15 cellular contexts compared by ENCODE assay signal in the genomic region with DNA sequence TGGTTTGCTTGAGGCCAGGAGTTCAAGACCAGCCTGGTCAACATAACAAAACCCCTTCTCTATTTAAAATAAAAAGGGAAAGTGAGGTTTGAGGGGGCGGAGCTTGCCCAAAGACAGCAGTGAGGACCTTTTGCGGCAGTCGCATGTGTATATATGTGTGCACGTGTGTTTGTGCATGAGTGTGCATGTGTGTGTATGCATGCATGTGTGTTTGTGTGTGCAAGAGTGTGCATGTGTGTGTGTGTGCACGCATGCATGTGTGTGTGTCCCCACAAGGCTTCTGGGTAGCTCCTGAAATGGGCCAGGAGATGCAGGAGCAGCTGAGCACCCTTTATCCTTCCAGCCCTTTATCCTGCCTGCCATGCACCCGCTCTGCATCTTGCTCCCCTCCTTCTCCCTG. TPM values are rescaled to one million over a fixed set of nuclear protein-coding genes. Genes with fewer than 3 reads are reported as not detected.
DNase-seq lines count a peak whose midpoint lies in the region; ATAC-seq, FAIRE-seq and TF ChIP-seq lines count a peak whose summit lies in the region.
"Had no signal": no experiment of that assay in that cellular context is flagged by ENCODE, and none has a peak within 500 bp of the region (broad histone marks: within the 10 kb centered on the region; RNA-seq: fewer than 3 reads in every experiment).

No MANE protein-coding gene starts in this region.

- H3K9me3 ChIP-seq in HepG2 (ENCODE audit: low read length) (no peaks in the 10 kb centered on the region), right lobe of liver (no peaks in the 10 kb centered on the region), GM12878 (replicated peaks; ENCODE audit: control insufficient read depth, insufficient read depth, low read length) (no peaks in the 10 kb centered on the region), lower lobe of right lung (no peaks in the 10 kb centered on the region)
- H3K9me3 ChIP-seq: SJCRH30 had no signal

- TF ChIP-seq CTCF in HepG2 (CRISPR knock-in tag; IDR thresholded peaks at IDR 0.05) (no peak), right lobe of liver (IDR thresholded peaks at IDR 0.05) (no peak), GM12878 (IDR thresholded peaks at IDR 0.05 in 2 of 3, conservative IDR thresholded peaks at IDR 0.05 in 1 of 3; ENCODE audit: control insufficient read depth in 2 of 3, extremely low read depth in 1 of 3, insufficient read depth in 1 of 3, low read depth in 3 of 3, low read length in 3 of 3) (no peak), lower lobe of right lung (IDR thresholded peaks at IDR 0.05) (no peak)

- no peaks in the 10 kb centered on the region for H4K20me1 ChIP-seq in HepG2 (ENCODE audit: insufficient read depth, low read length)
- no peaks in the 10 kb centered on the region for H4K20me1 ChIP-seq in GM12878 (ENCODE audit: control insufficient read depth, insufficient read depth)

- WGBS in HepG2 (ENCODE audit: low lambda C conversion rate), result 78% methylated on average over 5 of the region's 6 CpGs
- WGBS in right lobe of liver (ENCODE audit: insufficient coverage, low coverage, low lambda C conversion rate, missing lambda C conversion rate), result 93% methylated on average over 5 of the region's 6 CpGs
- WGBS in GM12878 (ENCODE audit: insufficient coverage, insufficient replicate concordance, low lambda C conversion rate, missing lambda C conversion rate), result 56% methylated on average over 6 of the region's 6 CpGs

- H3K9ac ChIP-seq in HepG2 (ENCODE audit: insufficient read depth, low read depth, low read length), result no peak overlapping the region
- no peak overlapping the region for H3K9ac ChIP-seq in GM12878 (ENCODE audit: control insufficient read depth, insufficient read depth, low read length)
- H3K9ac ChIP-seq: GM23248 had no signal

- ATAC-seq in HepG2, result no peak
- ATAC-seq in right lobe of liver, result no peak
- no peak for ATAC-seq in GM12878
- ATAC-seq in lower lobe of right lung, result no peak

- no peak for FAIRE-seq in HepG2 (lab: Jason Lieb, UNC)
- FAIRE-seq in GM12878 (lab: Jason Lieb, UNC), result no peak
- FAIRE-seq in urothelium cell line (lab: Jason Lieb, UNC), result peak; percentile 42

- SMC1A ChIA-PET in GM12878 (lab: Charles Lee; ENCODE audit: uncharacterized antibody, unreplicated experiment), result no interaction called here

- in situ Hi-C loops in HepG2 (cut with HindIII; ENCODE audit: extremely low pct_ligation_motif_present, low pct_unique_long_range_greater_than_20kb), result no loop called here
- in situ Hi-C loops in GM12878 (cut with MboI), result no loop called here

- TF ChIP-seq EP300 in HepG2 (IDR thresholded peaks at IDR 0.05; ENCODE audit: low read depth in 2 of 2, low read length in 2 of 2), result no peak
- no peak for TF ChIP-seq EP300 in HepG2 (CRISPR knock-in tag; IDR thresholded peaks at IDR 0.05; ENCODE audit: borderline replicate concordance)
- no peak for TF ChIP-seq EP300 in GM12878 (IDR thresholded peaks at IDR 0.05; ENCODE audit: borderline replicate concordance in 1 of 2, control insufficient read depth in 1 of 2, low read depth in 2 of 2, low read length in 2 of 2)

- RAD21 ChIA-PET in GM12878 (lab: Charles Lee; ENCODE audit: unreplicated experiment), result interaction anchor here (2.0 kb wide), 1 partner anchor 45 kb away, joined by 7 read pairs; no protein-coding TSS in a partner anchor

- H3K79me2 ChIP-seq in HepG2 (ENCODE audit: insufficient read depth, low read length) (no peaks in the 10 kb centered on the region), GM12878 (ENCODE audit: control insufficient read depth, insufficient read depth, low read length) (no peaks in the 10 kb centered on the region)

- BruUV-seq in HepG2 (replicated peaks; lab: Mats Ljungman, UMichigan) (no TSS peak), GM12878 (replicated peaks; lab: Mats Ljungman, UMichigan) (no TSS peak)

- H2AFZ ChIP-seq in HepG2 (ENCODE audit: low read length), result no peak overlapping the region
- H2AFZ ChIP-seq in GM12878 (ENCODE audit: control insufficient read depth, low read depth, low read length), result no peak overlapping the region
- H2AFZ ChIP-seq: GM23248 had no signal

- intact Hi-C loops in HepG2 (cut with micrococcal nuclease; ENCODE audit: unreplicated experiment) (no loop called here), right lobe of liver (cut with DNase I) (no loop called here), GM12878 (cut with micrococcal nuclease; ENCODE audit: unreplicated experiment) (no loop called here), lower lobe of right lung (cut with DNase I) (no loop called here)

- CTCF ChIA-PET in HepG2 (lab: Yijun Ruan, JAX; ENCODE audit: low intra/inter-chr PET ratio, low total read pairs), result no interaction called here
- CTCF ChIA-PET in GM12878 (lab: Yijun Ruan, JAX), result no interaction called here

- H3K4me3 ChIP-seq in HepG2 (replicated peaks in 1 of 3; ENCODE audit: insufficient read depth in 1 of 3, low read depth in 2 of 3, low read length in 3 of 3) (no peak overlapping the region), right lobe of liver (no peak overlapping the region), GM12878 (no peak overlapping the region), lower lobe of right lung (no peak overlapping the region)
- H3K4me3 ChIP-seq: GM23248, SJCRH30 had no signal

- POLR2A ChIA-PET in HepG2 (lab: Yijun Ruan, JAX) (no interaction called here), GM12878 (lab: Charles Lee) (no interaction called here)

- H3K4me1 ChIP-seq in HepG2 (ENCODE audit: insufficient read depth, low read length), result peaks cover 14% of the 10 kb centered on the region
- H3K4me1 ChIP-seq in right lobe of liver, result no peaks in the 10 kb centered on the region
- peaks cover 8% of the 10 kb centered on the region; the same call in 1 of the 2 replicates for H3K4me1 ChIP-seq in GM12878 (ENCODE audit: control insufficient read depth, insufficient read depth, low read length)
- H3K4me1 ChIP-seq in lower lobe of right lung, result no peaks in the 10 kb centered on the region

- no peak for TF ChIP-seq POLR2A in HepG2 (IDR thresholded peaks at IDR 0.05; ENCODE audit: insufficient read depth in 1 of 2, low read depth in 2 of 2, low read length in 2 of 2)
- no peak for TF ChIP-seq POLR2A in right lobe of liver (IDR thresholded peaks at IDR 0.05)
- TF ChIP-seq POLR2A in GM12878 (IDR thresholded peaks at IDR 0.05; ENCODE audit: low read depth, low read length), result no peak

- no peak for DNase-seq in HepG2 (ENCODE audit: low spot score)
- DNase-seq in right lobe of liver, result no peak
- no peak for DNase-seq in GM12878 (ENCODE audit: low read depth, low spot score)
- DNase-seq in lower lobe of right lung, result peak; percentile 10
- no peak for DNase-seq in urothelium cell line (ENCODE audit: low spot score)
- DNase-seq in medulla oblongata (ENCODE audit: extremely low spot score), result no peak
- no peak for DNase-seq in D341Med (ENCODE audit: low spot score)
- DNase-seq in Ammon's horn (ENCODE audit: low spot score), result no peak
- DNase-seq: COR-L47; NCI-H1417; NCI-H2029; NK-92 treated with Interleukin-12 subunit alpha and Interleukin-12 subunit beta, amount 100 ng/mL, for 24 hours had no signal

- H3K36me3 ChIP-seq in HepG2 (replicated peaks in 1 of 2; ENCODE audit: control insufficient read depth in 1 of 2, insufficient read depth in 2 of 2, low read length in 2 of 2) (no peaks in the 10 kb centered on the region), right lobe of liver (no peaks in the 10 kb centered on the region), GM12878 (ENCODE audit: control insufficient read depth in 2 of 2, insufficient read depth in 2 of 2, low read length in 1 of 2) (no peaks in the 10 kb centered on the region), lower lobe of right lung (no peaks in the 10 kb centered on the region)
- H3K36me3 ChIP-seq: SJCRH30 had no signal

- no peak overlapping the region for H3K27ac ChIP-seq in HepG2 (ENCODE audit: extremely low read length, insufficient read depth, low read length)
- H3K27ac ChIP-seq in right lobe of liver, result no peak overlapping the region
- H3K27ac ChIP-seq in GM12878 (ENCODE audit: control insufficient read depth, insufficient read depth), result no peak overlapping the region
- H3K27ac ChIP-seq in lower lobe of right lung, result no peak overlapping the region
- H3K27ac ChIP-seq: GM23248 had no signal

- H3K27me3 ChIP-seq in HepG2 (ENCODE audit: control insufficient read depth in 1 of 2, insufficient read depth in 2 of 2, low read length in 2 of 2) (peaks cover 0 to 26% of the 10 kb centered on the region in 2 experiments; a peak in 2 of 5 replicates), right lobe of liver (no peaks in the 10 kb centered on the region), GM12878 (replicated peaks in 1 of 2; ENCODE audit: control insufficient read depth in 2 of 2, insufficient read depth in 2 of 2, low read length in 1 of 2) (peaks cover under 1 to 1% of the 10 kb centered on the region in 2 experiments; a peak in 2 of 4 replicates), lower lobe of right lung (ENCODE audit: low read depth) (peaks cover 36% of the 10 kb centered on the region)
- H3K27me3 ChIP-seq: SJCRH30 had no signal

- H3K4me2 ChIP-seq in HepG2 (ENCODE audit: low read depth, low read length), result no peak overlapping the region
- no peak overlapping the region for H3K4me2 ChIP-seq in GM12878 (ENCODE audit: control insufficient read depth, insufficient read depth)

- no peak for TF ChIP-seq RAD21 in HepG2 (CRISPR knock-in tag; IDR thresholded peaks at IDR 0.05)
- no peak for TF ChIP-seq RAD21 in GM12878 (IDR thresholded peaks at IDR 0.05; ENCODE audit: insufficient read depth, low read depth, low read length)

RNA-seq across cellular contexts. Expression of gene RHBDL3, which starts 9.0 kb away (rescaled TPM):
- total RNA-seq in HepG2 (2016; rRNA removed; fragmentation: Illumina TruSeq; extraction: Trizol) (0.09 TPM in 1 of 2 replicates, not detected in the other), right lobe of liver (under 1 TPM in 2 of 6 experiments, not detected in 4; 0.04 to 0.09 TPM), GM12878 (2014; rRNA removed) (not detected in 2 replicates), GM12878 (2014; rRNA removed; fragmentation: Illumina TruSeq; extraction: Trizol) (0.04 TPM in 1 of 2 replicates, not detected in the other), GM12878 (2021) (0.05 and 0.19 TPM in 2 replicates), lower lobe of right lung (0.18 TPM)
- 0.18 and 0.30 TPM in 2 replicates for total RNA-seq in HepG2 (2016; cell fraction: cytosol; rRNA removed; fragmentation: Illumina TruSeq; extraction: Trizol; ENCODE audit: low read depth)
- total RNA-seq in HepG2 (2016; cell fraction: insoluble cytoplasmic fraction; rRNA removed; fragmentation: Illumina TruSeq; extraction: Trizol), result 0.11 TPM in 1 of 2 replicates, not detected in the other
- 0.07 and 0.15 TPM in 2 replicates for total RNA-seq in HepG2 (2016; cell fraction: membrane; rRNA removed; fragmentation: Illumina TruSeq; extraction: Trizol)
- 0.13 and 0.19 TPM in 2 replicates for total RNA-seq in HepG2 (2016; cell fraction: nucleus; rRNA removed; fragmentation: Illumina TruSeq; extraction: Trizol)
- polyA plus RNA-seq in HepG2 (2011; rRNA removed) (0.04 TPM in 1 of 2 replicates, not detected in the other), GM12878 (2011; rRNA removed) (0.09 and 0.24 TPM in 2 replicates), GM12878 (2014; fragmentation: Illumina TruSeq; extraction: Trizol) (0.04 TPM in 1 of 2 replicates, not detected in the other), GM12878 (2014; fragmentation: Nextera tagmentation; extraction: Ambion mirVana) (not detected), GM12878 (2014; rRNA removed) (0.04 TPM in 1 of 2 replicates, not detected in the other), GM12878 (2016; fragmentation: Nextera tagmentation; extraction: Ambion mirVana) (not detected)
- 0.07 TPM in 1 of 2 replicates, not detected in the other for polyA plus RNA-seq in HepG2 (2011; cell fraction: cytosol; rRNA removed)
- polyA plus RNA-seq in HepG2 (2011; cell fraction: nucleus; rRNA removed), result not detected in 2 replicates
- 0.07 TPM in 1 of 2 replicates, not detected in the other for polyA plus RNA-seq in HepG2 (2012)
- 0.24 and 0.34 TPM in 2 replicates for polyA plus RNA-seq in HepG2 (2016; cell fraction: cytosol; fragmentation: Illumina TruSeq; extraction: Trizol; ENCODE audit: low read depth)
- not detected in 2 replicates for polyA plus RNA-seq in HepG2 (2016; cell fraction: insoluble cytoplasmic fraction; fragmentation: Illumina TruSeq; extraction: Trizol; ENCODE audit: low read depth)
- 0.19 and 0.24 TPM in 2 replicates for polyA plus RNA-seq in HepG2 (2016; cell fraction: membrane; fragmentation: Illumina TruSeq; extraction: Trizol; ENCODE audit: low read depth)
- 0.16 TPM in 1 of 2 replicates, not detected in the other for polyA plus RNA-seq in HepG2 (2016; cell fraction: nucleus; fragmentation: Illumina TruSeq; extraction: Trizol; ENCODE audit: insufficient read depth, low read depth)
- 0.07 and 0.12 TPM in 2 replicates for polyA minus RNA-seq in HepG2 (2011; rRNA and poly(A)+ RNA removed; ENCODE audit: low replicate concordance)
- polyA minus RNA-seq in HepG2 (2011; cell fraction: cytosol; rRNA and poly(A)+ RNA removed), result not detected in 2 replicates
- polyA minus RNA-seq in HepG2 (2011; cell fraction: nucleus; rRNA and poly(A)+ RNA removed), result not detected in 2 replicates
- total RNA-seq in GM12878 (2013; cell fraction: nucleolus; rRNA removed), result 1.5 and 1.8 TPM in 2 replicates
- polyA plus RNA-seq in GM12878 (2011; ENCODE audit: low read depth), result not detected
- 0.22 and 0.37 TPM in 2 replicates for polyA plus RNA-seq in GM12878 (2011; cell fraction: cytosol; rRNA removed)
- polyA plus RNA-seq in GM12878 (2011; cell fraction: nucleus; rRNA removed), result 0.33 and 0.47 TPM in 2 replicates
- polyA plus RNA-seq in GM12878 (2012), result 0.04 and 0.07 TPM in 2 replicates
- 0.22 and 0.77 TPM in 2 replicates for polyA minus RNA-seq in GM12878 (2011; rRNA and poly(A)+ RNA removed)
- polyA minus RNA-seq in GM12878 (2011; cell fraction: cytosol; rRNA and poly(A)+ RNA removed), result 0.67 TPM in 1 of 2 replicates, not detected in the other
- 0.19 TPM in 1 of 2 replicates, not detected in the other for polyA minus RNA-seq in GM12878 (2011; cell fraction: nucleus; rRNA and poly(A)+ RNA removed)
- total RNA-seq: HT-29, SJCRH30 had no signal

Comparison
In these comparisons a context has a peak if more than half of its experiments do, and no peak if none do; other contexts are left out.
1. Of the 75 proteins assayed by ChIP-seq in both HepG2 and GM12878: peak only in HepG2: none; only in GM12878: BCL3; in both: none; in neither: 74.